In genomic region chrX:121216979-121217378, GRCh38 we compare ENCODE assay signal across 20 cellular contexts.
DNase-seq lines count a peak whose midpoint lies in the region; ATAC-seq, FAIRE-seq and TF ChIP-seq lines count a peak whose summit lies in the region.
"Had no signal": no experiment of that assay in that cellular context is flagged by ENCODE, and none has a peak within 500 bp of the region (broad histone marks: within the 10 kb centered on the region; RNA-seq: fewer than 3 reads in every experiment).

No MANE protein-coding gene starts in this region.

- ATAC-seq in HG02678 (IDR thresholded peaks at IDR 0.05; ENCODE audit: unreplicated experiment), result no peak
- no peak for ATAC-seq in activated naive CD4-positive, alpha-beta T cell treated with anti-CD3 and anti-CD28 coated beads, Interleukin-2, amount 50 U/mL, for 72 hours
- ATAC-seq: GM12878, K562 had no signal

- no peaks in the 10 kb centered on the region for H3K36me3 Mint-ChIP-seq in CD14-positive monocyte
- no peaks in the 10 kb centered on the region for H3K36me3 Mint-ChIP-seq in activated naive CD4-positive, alpha-beta T cell treated with anti-CD3 and anti-CD28 coated beads, Interleukin-2, amount 50 U/mL, for 72 hours

- H3K4me1 Mint-ChIP-seq in CD14-positive monocyte, result no peaks in the 10 kb centered on the region

- H3K27me3 Mint-ChIP-seq in CD14-positive monocyte (ENCODE audit: low read depth in 3 of 3), result no peaks in the 10 kb centered on the region
- H3K27me3 Mint-ChIP-seq: CD4-positive, alpha-beta T cell had no signal

- TF ChIP-seq POLR2A in GM12891 (IDR thresholded peaks at IDR 0.05; ENCODE audit: low read depth, low read length), result no peak

- no peak overlapping the region for H3K27ac Mint-ChIP-seq in CD14-positive monocyte
- H3K27ac Mint-ChIP-seq in activated naive CD4-positive, alpha-beta T cell treated with anti-CD3 and anti-CD28 coated beads, Interleukin-2, amount 50 U/mL, for 72 hours, result peak overlapping the region in 1 of 2 donors; percentile 74
- H3K27ac Mint-ChIP-seq: CD4-positive, alpha-beta T cell had no signal

- TF ChIP-seq CTCF in CD14-positive monocyte (IDR thresholded peaks at IDR 0.05), result no peak

- FAIRE-seq in islet of Langerhans (lab: Jason Lieb, UNC) (peak; percentile 89), GM12891 (lab: Jason Lieb, UNC) (no peak)
- FAIRE-seq: A204.1, D721Med, GM12878, K562 had no signal

- intact Hi-C loops in CD14-positive monocyte (cut with micrococcal nuclease), result no loop called here

- H3K9me3 Mint-ChIP-seq in CD14-positive monocyte, result peaks cover 0 to 5% (median 2%) of the 10 kb centered on the region in 7 donors
- H3K9me3 Mint-ChIP-seq in activated naive CD4-positive, alpha-beta T cell treated with anti-CD3 and anti-CD28 coated beads, Interleukin-2, amount 50 U/mL, for 72 hours, result no peaks in the 10 kb centered on the region
- H3K9me3 Mint-ChIP-seq: CD4-positive, alpha-beta T cell had no signal

- no peak overlapping the region for H3K4me3 Mint-ChIP-seq in CD14-positive monocyte
- H3K4me3 Mint-ChIP-seq: CD4-positive, alpha-beta T cell had no signal

- peak; percentile 5 for DNase-seq in HuH-7 (ENCODE audit: low spot score)
- DNase-seq in NCI-H1092 (lab: John Stamatoyannopoulos, UW), result peak; percentile 42
- DNase-seq in NCI-H748 (lab: John Stamatoyannopoulos, UW; ENCODE audit: unreplicated experiment), result peak; percentile 55
- DNase-seq in GM12891 (ENCODE audit: insufficient read length, low spot score), result no peak
- no peak for DNase-seq in CD14-positive monocyte (ENCODE audit: low spot score)
- DNase-seq in activated naive CD4-positive, alpha-beta T cell treated with anti-CD3 and anti-CD28 coated beads, Interleukin-2, amount 50 U/mL, for 72 hours (ENCODE audit: low spot score in 2 of 2), result no peak
- DNase-seq: ACHN; BE2C; C1 segment of cervical spinal cord; Caco-2; CD4-positive, alpha-beta T cell; DMS79 treated with DMSO at 0.1 percent for 48 hours; GM23248; IMR-90 had no signal

TF ChIP-seq in GM12891, 5 proteins besides CTCF, POLR2A, EP300 and RAD21:
- TF ChIP-seq POU2F2 (IDR thresholded peaks at IDR 0.05; ENCODE audit: low read depth, low read length) (no peak), PAX5 (IDR thresholded peaks at IDR 0.05; ENCODE audit: insufficient read depth, low read length, severe bottlenecking) (no peak), SPI1 (IDR thresholded peaks at IDR 0.05; ENCODE audit: low read depth, low read length) (no peak), TAF1 (IDR thresholded peaks at IDR 0.05; ENCODE audit: low read depth, low read length) (no peak), POLR2AphosphoS5 (IDR thresholded peaks at IDR 0.05; ENCODE audit: low read depth, low read length) (no peak)

Comparison
In these comparisons a context has a peak if more than half of its experiments do, and no peak if none do; other contexts are left out.
1. DNase-seq: peak in HuH-7 (single experiment), NCI-H1092 (single experiment) and NCI-H748 (single experiment); none in GM12891 (single experiment), CD14-positive monocyte (single experiment) and activated naive CD4-positive, alpha-beta T cell treated with anti-CD3 and anti-CD28 coated beads, Interleukin-2, amount 50 U/mL, for 72 hours (0 of 2).